Comparison of ENCODE assay signal across 1 cellular context in genomic region chr1:63701187-63701586, GRCh38.
TF ChIP-seq lines count a peak whose summit lies in the region.

No MANE protein-coding gene starts in this region.

TF ChIP-seq in HepG2, 621 proteins besides CTCF, POLR2A, EP300 and RAD21 (continued from another document and continues in another):
- no peak for TF ChIP-seq ZBTB49 (CRISPR knock-in tag; IDR thresholded peaks at IDR 0.05; ENCODE audit: borderline replicate concordance)
- no peak for TF ChIP-seq ZNF24 (IDR thresholded peaks at IDR 0.05)
- no peak for TF ChIP-seq SAFB2 (CRISPR knock-in tag; IDR thresholded peaks at IDR 0.05; ENCODE audit: borderline replicate concordance, low read depth)
- TF ChIP-seq SSRP1 (CRISPR knock-in tag; IDR thresholded peaks at IDR 0.05), result no peak
- TF ChIP-seq AGO2 (optimal IDR thresholded peaks at IDR 0.05; ENCODE audit: low read depth, low read length), result no peak
- no peak for TF ChIP-seq ZBTB43 (CRISPR knock-in tag; conservative IDR thresholded peaks at IDR 0.05)
- peak; percentile 40; the same call in 1 of the 2 replicates for TF ChIP-seq ETV5 (CRISPR knock-in tag; IDR thresholded peaks at IDR 0.05; ENCODE audit: borderline replicate concordance)
- no peak for TF ChIP-seq NR2F1 (CRISPR knock-in tag; IDR thresholded peaks at IDR 0.05)
- TF ChIP-seq MAX (IDR thresholded peaks at IDR 0.05), result peak; percentile 50; the same call in 1 of the 2 replicates
- TF ChIP-seq PRMT3 (CRISPR knock-in tag; IDR thresholded peaks at IDR 0.05; ENCODE audit: borderline replicate concordance, low read depth), result no peak
- TF ChIP-seq, protein P1, sequence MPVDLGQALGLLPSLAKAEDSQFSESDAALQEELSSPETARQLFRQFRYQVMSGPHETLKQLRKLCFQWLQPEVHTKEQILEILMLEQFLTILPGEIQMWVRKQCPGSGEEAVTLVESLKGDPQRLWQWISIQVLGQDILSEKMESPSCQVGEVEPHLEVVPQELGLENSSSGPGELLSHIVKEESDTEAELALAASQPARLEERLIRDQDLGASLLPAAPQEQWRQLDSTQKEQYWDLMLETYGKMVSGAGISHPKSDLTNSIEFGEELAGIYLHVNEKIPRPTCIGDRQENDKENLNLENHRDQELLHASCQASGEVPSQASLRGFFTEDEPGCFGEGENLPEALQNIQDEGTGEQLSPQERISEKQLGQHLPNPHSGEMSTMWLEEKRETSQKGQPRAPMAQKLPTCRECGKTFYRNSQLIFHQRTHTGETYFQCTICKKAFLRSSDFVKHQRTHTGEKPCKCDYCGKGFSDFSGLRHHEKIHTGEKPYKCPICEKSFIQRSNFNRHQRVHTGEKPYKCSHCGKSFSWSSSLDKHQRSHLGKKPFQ (CRISPR knock-in tag; IDR thresholded peaks at IDR 0.05; ENCODE audit: insufficient replicate concordance), result no peak
- no peak for TF ChIP-seq FOXP1 (IDR thresholded peaks at IDR 0.05)
- peak; percentile 61 for TF ChIP-seq FOXP1 (CRISPR knock-in tag; IDR thresholded peaks at IDR 0.05)
- no peak for TF ChIP-seq HMGXB3 (CRISPR knock-in tag; IDR thresholded peaks at IDR 0.05; ENCODE audit: borderline replicate concordance)
- TF ChIP-seq MED1 (CRISPR knock-in tag; IDR thresholded peaks at IDR 0.05), result peak; percentile 41; the same call in 1 of the 2 replicates
- TF ChIP-seq XRCC5 (optimal IDR thresholded peaks at IDR 0.05; ENCODE audit: low read length), result no peak
- TF ChIP-seq SOX6 (IDR thresholded peaks at IDR 0.05), result no peak
- TF ChIP-seq SOX6 (CRISPR knock-in tag; IDR thresholded peaks at IDR 0.05), result 0 out of 2 replicates have a peak, but pooled peaks have one; percentile 16
- TF ChIP-seq ZNF549 (CRISPR knock-in tag; IDR thresholded peaks at IDR 0.05), result no peak
- TF ChIP-seq ZNF205 (CRISPR knock-in tag; IDR thresholded peaks at IDR 0.05), result no peak
- peak; percentile 57; the same call in 1 of the 2 replicates for TF ChIP-seq AHDC1 (CRISPR knock-in tag; IDR thresholded peaks at IDR 0.05; ENCODE audit: borderline replicate concordance)
- no peak for TF ChIP-seq NFKB2 (CRISPR knock-in tag; IDR thresholded peaks at IDR 0.05; ENCODE audit: borderline replicate concordance)
- TF ChIP-seq, protein P2, sequence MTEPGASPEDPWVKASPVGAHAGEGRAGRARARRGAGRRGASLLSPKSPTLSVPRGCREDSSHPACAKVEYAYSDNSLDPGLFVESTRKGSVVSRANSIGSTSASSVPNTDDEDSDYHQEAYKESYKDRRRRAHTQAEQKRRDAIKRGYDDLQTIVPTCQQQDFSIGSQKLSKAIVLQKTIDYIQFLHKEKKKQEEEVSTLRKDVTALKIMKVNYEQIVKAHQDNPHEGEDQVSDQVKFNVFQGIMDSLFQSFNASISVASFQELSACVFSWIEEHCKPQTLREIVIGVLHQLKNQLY (CRISPR knock-in tag; IDR thresholded peaks at IDR 0.05), result peak; percentile 58; the same call in 1 of the 2 replicates
- peak; percentile 55 for TF ChIP-seq BCL6 (CRISPR knock-in tag; IDR thresholded peaks at IDR 0.05)
- 0 out of 2 replicates have a peak, but pooled peaks have one; percentile 18 for TF ChIP-seq ELF3 (CRISPR knock-in tag; IDR thresholded peaks at IDR 0.05)
- TF ChIP-seq TMF1 (CRISPR knock-in tag; IDR thresholded peaks at IDR 0.05; ENCODE audit: low read depth), result no peak
- TF ChIP-seq HMG20A (CRISPR knock-in tag; IDR thresholded peaks at IDR 0.05; ENCODE audit: borderline replicate concordance), result peak; percentile 49; the same call in 1 of the 2 replicates
- TF ChIP-seq TAF15 (IDR thresholded peaks at IDR 0.05; ENCODE audit: low read depth, low read length, poor library complexity, severe bottlenecking), result no peak
- TF ChIP-seq FOXO1 (CRISPR knock-in tag; IDR thresholded peaks at IDR 0.05), result peak; percentile 45; the same call in 1 of the 2 replicates
- TF ChIP-seq SP5 (CRISPR knock-in tag; IDR thresholded peaks at IDR 0.05; ENCODE audit: borderline replicate concordance, low read depth), result no peak
- TF ChIP-seq ZNF33B (CRISPR knock-in tag; IDR thresholded peaks at IDR 0.05), result no peak
- no peak for TF ChIP-seq ZNF740 (CRISPR knock-in tag; IDR thresholded peaks at IDR 0.05)
- TF ChIP-seq, protein P3, sequence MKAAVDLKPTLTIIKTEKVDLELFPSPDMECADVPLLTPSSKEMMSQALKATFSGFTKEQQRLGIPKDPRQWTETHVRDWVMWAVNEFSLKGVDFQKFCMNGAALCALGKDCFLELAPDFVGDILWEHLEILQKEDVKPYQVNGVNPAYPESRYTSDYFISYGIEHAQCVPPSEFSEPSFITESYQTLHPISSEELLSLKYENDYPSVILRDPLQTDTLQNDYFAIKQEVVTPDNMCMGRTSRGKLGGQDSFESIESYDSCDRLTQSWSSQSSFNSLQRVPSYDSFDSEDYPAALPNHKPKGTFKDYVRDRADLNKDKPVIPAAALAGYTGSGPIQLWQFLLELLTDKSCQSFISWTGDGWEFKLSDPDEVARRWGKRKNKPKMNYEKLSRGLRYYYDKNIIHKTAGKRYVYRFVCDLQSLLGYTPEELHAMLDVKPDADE (CRISPR knock-in tag; IDR thresholded peaks at IDR 0.05), result no peak
- TF ChIP-seq HIC2 (CRISPR knock-in tag; IDR thresholded peaks at IDR 0.05; ENCODE audit: low read depth), result peak; percentile 83; the same call in 1 of the 2 replicates
- TF ChIP-seq ZNF776 (CRISPR knock-in tag; IDR thresholded peaks at IDR 0.05), result no peak
- TF ChIP-seq, protein P4, sequence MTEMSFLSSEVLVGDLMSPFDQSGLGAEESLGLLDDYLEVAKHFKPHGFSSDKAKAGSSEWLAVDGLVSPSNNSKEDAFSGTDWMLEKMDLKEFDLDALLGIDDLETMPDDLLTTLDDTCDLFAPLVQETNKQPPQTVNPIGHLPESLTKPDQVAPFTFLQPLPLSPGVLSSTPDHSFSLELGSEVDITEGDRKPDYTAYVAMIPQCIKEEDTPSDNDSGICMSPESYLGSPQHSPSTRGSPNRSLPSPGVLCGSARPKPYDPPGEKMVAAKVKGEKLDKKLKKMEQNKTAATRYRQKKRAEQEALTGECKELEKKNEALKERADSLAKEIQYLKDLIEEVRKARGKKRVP (CRISPR knock-in tag; IDR thresholded peaks at IDR 0.05), result no peak
- no peak for TF ChIP-seq ZKSCAN1 (IDR thresholded peaks at IDR 0.05; ENCODE audit: low read length)
- no peak for TF ChIP-seq KLF12 (CRISPR knock-in tag; IDR thresholded peaks at IDR 0.05; ENCODE audit: borderline replicate concordance)
